In genomic region chr10:109773818-109774440, GRCh38 we compare ENCODE assay signal across 9 cellular contexts.
DNase-seq lines count a peak whose midpoint lies in the region; ATAC-seq, FAIRE-seq and TF ChIP-seq lines count a peak whose summit lies in the region.
"Had no signal": no experiment of that assay in that cellular context is flagged by ENCODE, and none has a peak within 500 bp of the region (broad histone marks: within the 10 kb centered on the region; RNA-seq: fewer than 3 reads in every experiment).

No MANE protein-coding gene starts in this region.

- no peaks in the 10 kb centered on the region for H3K79me2 ChIP-seq in H1 (ENCODE audit: control insufficient read depth in 1 of 2, insufficient read depth in 2 of 2, low read length in 2 of 2)

- H3K4me3 ChIP-seq in H1 (ENCODE audit: extremely low read depth in 1 of 4, insufficient read depth in 2 of 4, low read depth in 3 of 4, low read length in 4 of 4) (no peak overlapping the region), psoas muscle (no peak overlapping the region)
- no peak overlapping the region for H3K4me3 ChIP-seq in naive thymus-derived CD4-positive, alpha-beta T cell (ENCODE audit: low read length)
- H3K4me3 ChIP-seq: HAP-1 had no signal

- peak; percentile 20 for DNase-seq in AG08396 (ENCODE audit: low spot score)
- DNase-seq in NCI-H1694 treated with DMSO at 0.1 percent for 48 hours (lab: John Stamatoyannopoulos, UW) = peak; percentile 76
- no peak for DNase-seq in H1 (ENCODE audit: low read depth in 1 of 2, low spot score in 2 of 2)
- no peak for DNase-seq in psoas muscle
- no peak for DNase-seq in naive thymus-derived CD4-positive, alpha-beta T cell
- no peak for DNase-seq in NCI-H1092 treated with DMSO at 0.1 percent for 48 hours (lab: John Stamatoyannopoulos, UW)
- no peak for DNase-seq in cortex of kidney (lab: John Stamatoyannopoulos, UW)

- H3K56ac ChIP-seq in H1 (replicated peaks; ENCODE audit: insufficient read length, low read depth, low read length) = no peak overlapping the region

- H3K23ac ChIP-seq in H1 (ENCODE audit: insufficient read length) = no peak overlapping the region

- H2BK120ac ChIP-seq in H1 (replicated peaks; ENCODE audit: low read depth, low read length) = no peak overlapping the region

- 42% methylated on average over 3 of the region's 3 CpGs; no CpG with 5 or more reads in 1 of the 2 experiments for WGBS in H1 (ENCODE audit: extremely low coverage in 1 of 2, insufficient coverage in 1 of 2, insufficient read length in 1 of 2, insufficient replicate concordance in 2 of 2, low coverage in 1 of 2, low lambda C conversion rate in 2 of 2, missing lambda C conversion rate in 1 of 2), 2 experiments
- 36 to 40% (median 38%) methylated on average over 3 of the region's 3 CpGs for WGBS in psoas muscle, 3 donors

- ATAC-seq in GM18868 (IDR thresholded peaks at IDR 0.05; ENCODE audit: unreplicated experiment) (peak; percentile 60), psoas muscle (no peak)
- ATAC-seq in naive thymus-derived CD4-positive, alpha-beta T cell = no peak

- H4K20me1 ChIP-seq in H1 (replicated peaks in 1 of 2; ENCODE audit: control insufficient read depth in 1 of 2, insufficient read depth in 2 of 2, low read length in 2 of 2) = no peaks in the 10 kb centered on the region

- H2BK12ac ChIP-seq in H1 (ENCODE audit: low read depth, low read length) = no peak overlapping the region

- H2BK20ac ChIP-seq in H1 (ENCODE audit: low read length) = no peak overlapping the region

- H3K36me3 ChIP-seq in H1 (ENCODE audit: control insufficient read depth in 2 of 4, insufficient read depth in 4 of 4, low read length in 3 of 4) (no peaks in the 10 kb centered on the region), psoas muscle (ENCODE audit: insufficient read depth in 1 of 2, low read depth in 1 of 2) (no peaks in the 10 kb centered on the region)
- no peaks in the 10 kb centered on the region for H3K36me3 ChIP-seq in naive thymus-derived CD4-positive, alpha-beta T cell (ENCODE audit: control insufficient read depth in 2 of 3, insufficient read depth in 3 of 3, low read length in 3 of 3)
- H3K36me3 ChIP-seq: HAP-1 had no signal

- no peak overlapping the region for H3K4ac ChIP-seq in H1 (replicated peaks; ENCODE audit: insufficient read length, low read depth, low read length)

- no peak for TF ChIP-seq POLR2A in H1 (IDR thresholded peaks at IDR 0.05; ENCODE audit: control extremely low read depth in 1 of 2, low read depth in 2 of 2, low read length in 2 of 2)

- H2BK5ac ChIP-seq in H1 (ENCODE audit: low read depth, low read length) = no peak overlapping the region

- intact Hi-C loops in psoas muscle (cut with DNase I) = no loop called here
- intact Hi-C loops in naive thymus-derived CD4-positive, alpha-beta T cell (cut with micrococcal nuclease) = no loop called here

- peaks cover 0 to 13% (median 10%) of the 10 kb centered on the region in 5 donors for H3K27me3 Mint-ChIP-seq in naive thymus-derived CD4-positive, alpha-beta T cell

- no peaks in the 10 kb centered on the region for H3K36me3 Mint-ChIP-seq in naive thymus-derived CD4-positive, alpha-beta T cell

- TF ChIP-seq RAD21 in H1 (IDR thresholded peaks at IDR 0.05 in 1 of 2, conservative IDR thresholded peaks at IDR 0.05 in 1 of 2; ENCODE audit: low read depth in 2 of 2, low read length in 2 of 2) = peak; percentile 66 to 69

- peak; percentile 82 for FAIRE-seq in H1 (lab: Jason Lieb, UNC)

- H3K4me1 ChIP-seq in H1 (replicated peaks in 1 of 4; ENCODE audit: control insufficient read depth in 3 of 4, insufficient read depth in 4 of 4, low read length in 3 of 4) = peaks cover 0 to 4% (median 2%) of the 10 kb centered on the region in 4 experiments; a peak in 2 of 7 replicates
- no peaks in the 10 kb centered on the region for H3K4me1 ChIP-seq in psoas muscle
- H3K4me1 ChIP-seq in naive thymus-derived CD4-positive, alpha-beta T cell (ENCODE audit: control insufficient read depth in 2 of 2, insufficient read depth in 2 of 2, low read length in 2 of 2) = no peaks in the 10 kb centered on the region
- H3K4me1 ChIP-seq: HAP-1 had no signal

- H3K9me3 ChIP-seq in H1 (ENCODE audit: insufficient read depth in 2 of 2, low read depth in 1 of 2, low read length in 1 of 2) = no peaks in the 10 kb centered on the region
- no peaks in the 10 kb centered on the region for H3K9me3 ChIP-seq in psoas muscle
- H3K9me3 ChIP-seq in naive thymus-derived CD4-positive, alpha-beta T cell (ENCODE audit: control insufficient read depth in 2 of 3, low read length in 3 of 3) = no peaks in the 10 kb centered on the region
- H3K9me3 ChIP-seq: HAP-1 had no signal

- no peaks in the 10 kb centered on the region for H3K9me3 Mint-ChIP-seq in naive thymus-derived CD4-positive, alpha-beta T cell

- no peak overlapping the region for H3K14ac ChIP-seq in H1 (ENCODE audit: insufficient read length)

- H3K27me3 ChIP-seq in H1 (replicated peaks in 1 of 4; ENCODE audit: control insufficient read depth in 3 of 4, extremely low read depth in 1 of 4, insufficient read depth in 3 of 4, low read length in 3 of 4) (no peaks in the 10 kb centered on the region), psoas muscle (ENCODE audit: insufficient read depth in 3 of 3, low read length in 2 of 3) (no peaks in the 10 kb centered on the region)
- no peaks in the 10 kb centered on the region for H3K27me3 ChIP-seq in naive thymus-derived CD4-positive, alpha-beta T cell (ENCODE audit: control insufficient read depth in 2 of 2, insufficient read depth in 2 of 2, low read length in 2 of 2)

- H2BK15ac ChIP-seq in H1 (ENCODE audit: low read length) = no peak overlapping the region

- no peak for TF ChIP-seq EP300 in H1 (IDR thresholded peaks at IDR 0.05; ENCODE audit: borderline replicate concordance in 1 of 2, low read depth in 2 of 2, low read length in 2 of 2)

- H3K23me2 ChIP-seq in H1 (ENCODE audit: low read depth, low read length) = no peaks in the 10 kb centered on the region

- H3K4me2 ChIP-seq in H1 (ENCODE audit: insufficient read depth in 1 of 2, low read depth in 2 of 2, low read length in 2 of 2) = no peak overlapping the region

- no peak overlapping the region for H3K27ac ChIP-seq in H1 (ENCODE audit: low read depth, low read length)
- H3K27ac ChIP-seq in psoas muscle = no peak overlapping the region
- H3K27ac ChIP-seq in naive thymus-derived CD4-positive, alpha-beta T cell (ENCODE audit: low read depth, low read length) = no peak overlapping the region

- H4K5ac ChIP-seq in H1 (ENCODE audit: insufficient read length, low read depth, low read length) = no peak overlapping the region

- TF ChIP-seq CTCF in H1 (IDR thresholded peaks at IDR 0.05; ENCODE audit: control extremely low read depth in 1 of 3, insufficient read depth in 1 of 3, low read depth in 1 of 3, low read length in 3 of 3) (peak in 2 of 3 experiments; percentile 41 to 49; a peak in 2 of 4 replicates), psoas muscle (IDR thresholded peaks at IDR 0.05) (peak; percentile 9)

- H2AFZ ChIP-seq in H1 (ENCODE audit: low read length) = no peak overlapping the region

- POLR2A ChIA-PET in H1 (lab: Charles Lee; ENCODE audit: partially characterized antibody) = no interaction called here
- POLR2A ChIA-PET in naive thymus-derived CD4-positive, alpha-beta T cell (lab: Charles Lee) = no interaction called here

- no peak overlapping the region for H3K27ac Mint-ChIP-seq in naive thymus-derived CD4-positive, alpha-beta T cell

- no peaks in the 10 kb centered on the region for H3K4me1 Mint-ChIP-seq in naive thymus-derived CD4-positive, alpha-beta T cell

- CTCF ChIA-PET in H1 (lab: Charles Lee; ENCODE audit: partially characterized antibody) = interaction anchor here (0.6 to 3.0 kb wide), 58 partner anchors 9 to 910 kb away, joined by 3 to 30 read pairs (median 4); no protein-coding TSS in a partner anchor
- CTCF ChIA-PET in naive thymus-derived CD4-positive, alpha-beta T cell (lab: Charles Lee) = no interaction called here

- H4K91ac ChIP-seq in H1 (replicated peaks; ENCODE audit: insufficient read length, low read length) = no peak overlapping the region

- no peak overlapping the region for H2AK5ac ChIP-seq in H1 (ENCODE audit: low read depth, low read length)

- H3K4me3 Mint-ChIP-seq in naive thymus-derived CD4-positive, alpha-beta T cell = no peak overlapping the region

- no peaks in the 10 kb centered on the region for H3K79me1 ChIP-seq in H1 (ENCODE audit: low read depth, low read length)

- H3K9ac ChIP-seq in H1 (replicated peaks in 1 of 4; ENCODE audit: extremely low read depth in 1 of 4, low read depth in 3 of 4, low read length in 3 of 4) = no peak overlapping the region

- H4K8ac ChIP-seq in H1 (ENCODE audit: extremely low read depth, insufficient read depth, low read length) = no peak overlapping the region

- no peak overlapping the region for H3K18ac ChIP-seq in H1 (ENCODE audit: extremely low read depth, low read length)

TF ChIP-seq in H1, 55 proteins besides CTCF, POLR2A, EP300 and RAD21:
- no peak for TF ChIP-seq HDAC2 (IDR thresholded peaks at IDR 0.05; ENCODE audit: borderline replicate concordance in 1 of 2, low read depth in 2 of 2, low read length in 2 of 2)

Comparison
In these comparisons a context has a peak if more than half of its experiments do, and no peak if none do; other contexts are left out.
1. DNase-seq: peak in AG08396 (single experiment) and NCI-H1694 treated with DMSO at 0.1 percent for 48 hours (single experiment); none in H1 (0 of 2), psoas muscle (0 of 2), naive thymus-derived CD4-positive, alpha-beta T cell (0 of 9), NCI-H1092 treated with DMSO at 0.1 percent for 48 hours (single experiment) and cortex of kidney (single experiment).